Comparison of ENCODE assay signal across 1 cellular context in the genomic region with DNA sequence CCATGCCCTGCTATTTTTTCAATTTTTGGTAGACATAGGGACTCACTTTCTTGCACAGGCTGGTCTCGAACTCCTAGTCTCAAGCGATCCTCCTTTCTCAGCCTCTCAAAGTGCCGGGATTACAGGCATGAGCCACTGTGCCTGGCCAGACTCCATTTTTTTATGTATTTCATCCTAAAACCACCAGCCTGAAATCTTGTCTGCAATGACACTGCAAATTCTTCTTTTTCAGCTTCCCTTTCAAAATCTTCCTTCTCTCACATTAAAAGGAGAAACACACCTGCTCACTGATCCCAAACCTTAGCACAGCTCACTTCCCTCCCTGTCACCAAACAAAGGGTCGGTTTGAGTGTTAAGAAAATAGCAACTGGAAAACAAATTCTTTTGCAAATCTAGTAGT.
TF ChIP-seq lines count a peak whose summit lies in the region.

No MANE protein-coding gene starts in this region.

TF ChIP-seq in A549, 52 proteins besides CTCF, POLR2A, EP300 and RAD21:
- peak; percentile 27 for TF ChIP-seq MAFK (IDR thresholded peaks at IDR 0.05; ENCODE audit: partially characterized antibody)
- TF ChIP-seq, protein P1, sequence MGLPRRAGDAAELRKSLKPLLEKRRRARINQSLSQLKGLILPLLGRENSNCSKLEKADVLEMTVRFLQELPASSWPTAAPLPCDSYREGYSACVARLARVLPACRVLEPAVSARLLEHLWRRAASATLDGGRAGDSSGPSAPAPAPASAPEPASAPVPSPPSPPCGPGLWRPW (IDR thresholded peaks at IDR 0.05): no peak
